13 cellular contexts compared by ENCODE assay signal in genomic region chr10:32985781-32986350, GRCh38. TPM values are rescaled to one million over a fixed set of nuclear protein-coding genes. Genes with fewer than 3 reads are reported as not detected.
DNase-seq lines count a peak whose midpoint lies in the region; ATAC-seq, FAIRE-seq and TF ChIP-seq lines count a peak whose summit lies in the region.
"Had no signal": no experiment of that assay in that cellular context is flagged by ENCODE, and none has a peak within 500 bp of the region (broad histone marks: within the 10 kb centered on the region; RNA-seq: fewer than 3 reads in every experiment).

No MANE protein-coding gene starts in this region.

- peak overlapping the region; percentile 64 for H2BK5ac ChIP-seq in IMR-90 (ENCODE audit: low read depth, low read length, poor library complexity, severe bottlenecking)

- peaks cover 3% of the 10 kb centered on the region; the same call in 1 of the 2 replicates for H3K36me3 Mint-ChIP-seq in WTC11
- no peaks in the 10 kb centered on the region for H3K36me3 Mint-ChIP-seq in activated CD4-positive, alpha-beta T cell treated with anti-CD3 and anti-CD28 coated beads, Interleukin-2, amount 10 ng/mL, durations not matched to agents 24 days and 14 days (ENCODE audit: low read depth)

- no CpG with 5 or more reads among the region's 4 CpGs for WGBS in IMR-90 (ENCODE audit: extremely low coverage in 2 of 2, insufficient read length in 1 of 2), 2 experiments

- peak overlapping the region; percentile 77; the same call in 1 of the 3 replicates for H2BK15ac ChIP-seq in IMR-90 (ENCODE audit: low read depth, low read length)

- peak; percentile 91 for DNase-seq in IMR-90
- DNase-seq in WTC11 (ENCODE audit: low spot score): no peak
- peak; percentile 80 for DNase-seq in kidney tubule cell (ENCODE audit: low spot score)
- no peak for DNase-seq in urothelium cell line (ENCODE audit: low spot score)
- DNase-seq in NCI-H510A (lab: John Stamatoyannopoulos, UW): no peak
- no peak for DNase-seq in activated CD4-positive, alpha-beta T cell treated with anti-CD3 and anti-CD28 coated beads, Interleukin-2, amount 10 ng/mL, durations not matched to agents 24 days and 14 days
- DNase-seq: Peyer's patch; stimulated activated CD4-positive, alpha-beta T cell treated with anti-CD3 and anti-CD28 coated beads, Interleukin-15, amount 100 ng/mL, for 24 hours had no signal

- H3K14ac ChIP-seq in IMR-90 (replicated peaks; ENCODE audit: low read depth, low read length): no peak overlapping the region

- peaks cover 9% of the 10 kb centered on the region for H3K9me3 Mint-ChIP-seq in WTC11
- no peaks in the 10 kb centered on the region for H3K9me3 Mint-ChIP-seq in activated CD4-positive, alpha-beta T cell treated with anti-CD3 and anti-CD28 coated beads, Interleukin-2, amount 10 ng/mL, durations not matched to agents 24 days and 14 days

- TF ChIP-seq RAD21 in IMR-90 (IDR thresholded peaks at IDR 0.05; ENCODE audit: low read length): no peak

- peaks cover 48% of the 10 kb centered on the region for H3K4me1 ChIP-seq in ACC112 (ENCODE audit: control insufficient read depth, insufficient read depth, low read length, unreplicated experiment)
- peaks cover 24% of the 10 kb centered on the region for H3K4me1 ChIP-seq in IMR-90 (ENCODE audit: control insufficient read depth, insufficient read depth, low read length)

- TF ChIP-seq CTCF in IMR-90 (conservative IDR thresholded peaks at IDR 0.05; ENCODE audit: low read depth, low read length) (no peak), WTC11 (IDR thresholded peaks at IDR 0.05) (no peak)

- ATAC-seq in IMR-90 (ENCODE audit: low read depth): no peak
- ATAC-seq in WTC11: no peak
- no peak for ATAC-seq in GM18868 (IDR thresholded peaks at IDR 0.05; ENCODE audit: unreplicated experiment)

- TF ChIP-seq POLR2A in IMR-90 (IDR thresholded peaks at IDR 0.05; ENCODE audit: low read depth, low read length): no peak

- intact Hi-C loops in IMR-90 (cut with micrococcal nuclease): no loop called here
- intact Hi-C loops in activated CD4-positive, alpha-beta T cell treated with anti-CD3 and anti-CD28 coated beads, Interleukin-2, amount 10 ng/mL, durations not matched to agents 24 days and 14 days (cut with micrococcal nuclease): no loop called here

- H2AK5ac ChIP-seq in IMR-90 (ENCODE audit: low read depth, low read length): peak overlapping the region; percentile 80; the same call in 1 of the 2 replicates

- peaks cover 48% of the 10 kb centered on the region for H3K4me1 Mint-ChIP-seq in WTC11
- peaks cover 12% of the 10 kb centered on the region for H3K4me1 Mint-ChIP-seq in activated CD4-positive, alpha-beta T cell treated with anti-CD3 and anti-CD28 coated beads, Interleukin-2, amount 10 ng/mL, durations not matched to agents 24 days and 14 days

- H3K23ac ChIP-seq in IMR-90 (ENCODE audit: low read depth, low read length): peak overlapping the region; percentile 47; the same call in 1 of the 2 replicates

- peaks cover 10 to 24% of the 10 kb centered on the region in 2 experiments; a peak in 3 of 4 replicates for H3K79me1 ChIP-seq in IMR-90 (ENCODE audit: low read depth in 1 of 2, low read length in 2 of 2)

- no peak overlapping the region for H3K27ac Mint-ChIP-seq in WTC11
- H3K27ac Mint-ChIP-seq in activated CD4-positive, alpha-beta T cell treated with anti-CD3 and anti-CD28 coated beads, Interleukin-2, amount 10 ng/mL, durations not matched to agents 24 days and 14 days: no peak overlapping the region

- CTCF ChIA-PET in IMR-90 (lab: Yijun Ruan, JAX): no interaction called here
- CTCF ChIA-PET in WTC11 (lab: Charles Lee): interaction anchor here (0.7 to 1.6 kb wide), 3 partner anchors 23 to 130 kb away, joined by 3 to 5 read pairs (median 3); no protein-coding TSS in a partner anchor

- peak overlapping the region; percentile 85 for H3K4ac ChIP-seq in IMR-90 (ENCODE audit: low read depth, low read length)

- no peaks in the 10 kb centered on the region; the same call in 1 of the 2 replicates for H3K27me3 Mint-ChIP-seq in WTC11 (ENCODE audit: low read depth)
- H3K27me3 Mint-ChIP-seq in activated CD4-positive, alpha-beta T cell treated with anti-CD3 and anti-CD28 coated beads, Interleukin-2, amount 10 ng/mL, durations not matched to agents 24 days and 14 days: peaks cover 3% of the 10 kb centered on the region

- H4K8ac ChIP-seq in IMR-90 (ENCODE audit: low read depth in 2 of 2, low read length in 2 of 2): peak overlapping the region in 1 of 2 experiments; percentile 36; a peak in 1 of 4 replicates

- peak overlapping the region; percentile 68; the same call in 1 of the 2 replicates for H3K18ac ChIP-seq in IMR-90 (ENCODE audit: low read depth, low read length)

- H2AK9ac ChIP-seq in IMR-90 (replicated peaks; ENCODE audit: low read depth, low read length, poor library complexity): no peak overlapping the region

- H3K9me3 ChIP-seq in IMR-90 (ENCODE audit: control insufficient read depth, insufficient read depth, low read length): peaks cover 3% of the 10 kb centered on the region
- H3K9me3 ChIP-seq: BLaER1, HAP-1, Peyer's patch had no signal

- dilution Hi-C loops in IMR-90 (cut with HindIII; ENCODE audit: low sequenced_read_pairs, unreplicated experiment): no loop called here

- in situ Hi-C loops in IMR-90 (cut with MboI; ENCODE audit: low sequenced_read_pairs): no loop called here

- H2BK20ac ChIP-seq in IMR-90 (ENCODE audit: low read depth, low read length): peak overlapping the region; percentile 90

- no peak overlapping the region for H3K9ac ChIP-seq in IMR-90 (ENCODE audit: low read depth, low read length)
- H3K9ac ChIP-seq: BLaER1 had no signal

- H4K91ac ChIP-seq in IMR-90 (ENCODE audit: insufficient read depth, low read depth, low read length): no peak overlapping the region

- peak overlapping the region; percentile 83 for H2BK120ac ChIP-seq in IMR-90 (ENCODE audit: low read depth, low read length)

- no peak overlapping the region for H2AFZ ChIP-seq in ACC112 (ENCODE audit: low read length, unreplicated experiment)
- no peak overlapping the region for H2AFZ ChIP-seq in IMR-90 (replicated peaks; ENCODE audit: low read length, poor library complexity)

- no TSS peak for BruUV-seq in IMR-90 (replicated peaks; lab: Mats Ljungman, UMichigan)

- H3K9me1 ChIP-seq in IMR-90 (ENCODE audit: insufficient read depth, low read length): peaks cover 14% of the 10 kb centered on the region

- no peak overlapping the region for H3K4me3 Mint-ChIP-seq in WTC11
- H3K4me3 Mint-ChIP-seq in activated CD4-positive, alpha-beta T cell treated with anti-CD3 and anti-CD28 coated beads, Interleukin-2, amount 10 ng/mL, durations not matched to agents 24 days and 14 days: no peak overlapping the region

- H4K5ac ChIP-seq in IMR-90 (ENCODE audit: low read depth, low read length): no peak overlapping the region; the same call in 1 of the 2 replicates

- no peak for FAIRE-seq in urothelium cell line (lab: Jason Lieb, UNC)
- FAIRE-seq: islet of Langerhans had no signal

- POLR2A ChIA-PET in IMR-90 (lab: Charles Lee; ENCODE audit: unreplicated experiment): no interaction called here
- POLR2A ChIA-PET in WTC11 (lab: Charles Lee): interaction anchor here (1.3 kb wide), 1 partner anchor 9 kb away, joined by 3 read pairs; no protein-coding TSS in a partner anchor

- peaks cover 17% of the 10 kb centered on the region for H3K79me2 ChIP-seq in ACC112 (ENCODE audit: control insufficient read depth, insufficient read depth, low read length, unreplicated experiment)

- H3K27me3 ChIP-seq in ACC112 (ENCODE audit: insufficient read depth, low read length) (no peaks in the 10 kb centered on the region), IMR-90 (ENCODE audit: control insufficient read depth, insufficient read depth, low read length) (no peaks in the 10 kb centered on the region)
- H3K27me3 ChIP-seq: BLaER1, Peyer's patch had no signal

- H3K4me3 ChIP-seq in ACC112 (ENCODE audit: low read depth, low read length) (peak overlapping the region; percentile 64; the same call in 1 of the 2 replicates), IMR-90 (ENCODE audit: insufficient read depth, low read depth, low read length) (no peak overlapping the region)
- H3K4me3 ChIP-seq: BLaER1, HAP-1, Peyer's patch had no signal

- H3K56ac ChIP-seq in IMR-90 (ENCODE audit: extremely low read depth, insufficient read depth, low read length): no peak overlapping the region

- H3K36me3 ChIP-seq in ACC112 (ENCODE audit: insufficient read depth, low read length): peaks cover 8% of the 10 kb centered on the region; the same call in 1 of the 2 replicates
- H3K36me3 ChIP-seq in IMR-90 (ENCODE audit: control insufficient read depth, insufficient read depth, low read length): no peaks in the 10 kb centered on the region; the same call in 1 of the 2 replicates
- H3K36me3 ChIP-seq: BLaER1, HAP-1, Peyer's patch had no signal

- H3K27ac ChIP-seq in ACC112 (ENCODE audit: low read depth, low read length) (peak overlapping the region; percentile 98), IMR-90 (ENCODE audit: insufficient read depth, low read length) (no peak overlapping the region; the same call in 1 of the 2 replicates)
- H3K27ac ChIP-seq: BLaER1 had no signal

- H4K20me1 ChIP-seq in IMR-90 (ENCODE audit: insufficient read depth, low read length): no peaks in the 10 kb centered on the region
- H4K20me1 ChIP-seq: BLaER1 had no signal

- peak overlapping the region; percentile 23; the same call in 1 of the 2 replicates for H3K4me2 ChIP-seq in IMR-90 (ENCODE audit: low read depth, low read length)
- H3K4me2 ChIP-seq: BLaER1 had no signal

TF ChIP-seq in IMR-90, 13 proteins besides CTCF, POLR2A, EP300 and RAD21 (continues in another document):
- no peak for TF ChIP-seq RFX5 (IDR thresholded peaks at IDR 0.05; ENCODE audit: low read depth, low read length)
- TF ChIP-seq BHLHE40 (IDR thresholded peaks at IDR 0.05; ENCODE audit: low read depth, low read length): peak; percentile 19; the same call in 1 of the 2 replicates
- TF ChIP-seq CHD1 (IDR thresholded peaks at IDR 0.05; ENCODE audit: low read depth, low read length): no peak
- peak; percentile 89 for TF ChIP-seq CEBPB (IDR thresholded peaks at IDR 0.05; ENCODE audit: low read depth, low read length)

TF ChIP-seq in WTC11, 78 proteins besides CTCF, POLR2A, EP300 and RAD21:
- TF ChIP-seq GABPB1 (CRISPR knock-in tag; IDR thresholded peaks at IDR 0.05): peak; percentile 86
- TF ChIP-seq MYBL2 (CRISPR knock-in tag; IDR thresholded peaks at IDR 0.05): no peak
- no peak for TF ChIP-seq NR1H2 (CRISPR knock-in tag; IDR thresholded peaks at IDR 0.05)

RNA-seq across cellular contexts. Expression of gene ITGB1, which starts 27.8 kb away (rescaled TPM):
- total RNA-seq in IMR-90 (2012; rRNA removed): 1,331 and 2,388 TPM in 2 replicates
- 1,631 and 2,066 TPM in 2 replicates for polyA plus RNA-seq in IMR-90 (2012; rRNA removed)
- 248 and 281 TPM in 2 replicates for polyA plus RNA-seq in IMR-90 (2012; cell fraction: cytosol; rRNA removed)
- 53.9 and 506 TPM in 2 replicates for polyA plus RNA-seq in IMR-90 (2012; cell fraction: nucleus; rRNA removed; ENCODE audit: low replicate concordance)
- 317 to 344 TPM (median 321 TPM) in 3 replicates for total RNA-seq in WTC11 (2021)
- total RNA-seq in activated CD4-positive, alpha-beta T cell treated with anti-CD3 and anti-CD28 coated beads, Interleukin-2, amount 10 ng/mL, durations not matched to agents 24 days and 14 days: 50.5 and 57.5 TPM in 2 replicates

Comparison
In these comparisons a context has a peak if more than half of its experiments do, and no peak if none do; other contexts are left out.
1. DNase-seq: peak in IMR-90 (single experiment) and kidney tubule cell (single experiment); none in WTC11 (single experiment), urothelium cell line (single experiment), NCI-H510A (single experiment) and activated CD4-positive, alpha-beta T cell treated with anti-CD3 and anti-CD28 coated beads, Interleukin-2, amount 10 ng/mL, durations not matched to agents 24 days and 14 days (single experiment).